ENCODE assay signal across 17 cellular contexts in the genomic region with DNA sequence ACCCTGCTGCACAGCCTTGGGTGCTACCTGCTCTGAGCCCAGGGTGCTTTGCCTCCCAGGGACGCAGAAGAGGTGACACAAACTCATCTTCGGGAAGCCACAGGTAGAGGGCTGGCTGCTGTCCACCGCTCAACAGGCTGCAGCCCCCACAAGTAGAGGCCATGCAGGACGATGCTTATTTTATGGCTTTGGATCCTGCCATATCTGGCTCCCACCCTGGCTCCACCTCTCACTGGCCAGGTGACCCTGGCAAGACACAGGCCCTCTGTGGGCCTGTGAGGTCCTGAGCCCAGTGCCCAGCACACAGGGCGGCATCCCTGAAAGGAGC. TPM values are rescaled to one million over a fixed set of nuclear protein-coding genes. Genes with fewer than 3 reads are reported as not detected.
DNase-seq lines count a peak whose midpoint lies in the region; TF ChIP-seq lines count a peak whose summit lies in the region.
"Had no signal": no experiment of that assay in that cellular context is flagged by ENCODE, and none has a peak within 500 bp of the region (broad histone marks: within the 10 kb centered on the region; RNA-seq: fewer than 3 reads in every experiment).

No MANE protein-coding gene starts in this region.

- DNase-seq in HuH-7.5 (ENCODE audit: low spot score) (peak; percentile 13), coronary artery (ENCODE audit: low spot score) (no peak), thyroid gland (no peak), LoVo (ENCODE audit: low spot score) (no peak), NCI-H2227 treated with DMSO at 0.1 percent for 48 hours (lab: John Stamatoyannopoulos, UW) (no peak), NCI-H2171 treated with DMSO at 0.1 percent for 48 hours (lab: John Stamatoyannopoulos, UW) (no peak)
- no peak for DNase-seq in activated CD4-positive, alpha-beta T cell treated with anti-CD3 and anti-CD28 coated beads, Interleukin-2, amount 50 U/mL, for 4 hours
- DNase-seq: activated CD8-positive, alpha-beta memory T cell treated with anti-CD3 and anti-CD28 coated beads, Interleukin-2, amount 50 U/mL, for 4 hours; activated naive CD8-positive, alpha-beta T cell treated with anti-CD3 and anti-CD28 coated beads for 36 hours; kidney glomerular epithelial cell; NCI-H1436; NCI-H748 treated with DMSO at 0.1 percent for 48 hours; stimulated activated CD4-positive, alpha-beta T cell treated with anti-CD3 and anti-CD28 coated beads, Interleukin-1b, Interleukin-23, amount 100 ng/mL, for 48 hours had no signal

- intact Hi-C loops in thyroid gland (cut with DNase I), result no loop called here

- no peak for TF ChIP-seq POLR2A in thyroid gland (IDR thresholded peaks at IDR 0.05)

- peak overlapping the region in 1 of 2 donors; percentile 27 for H3K9ac ChIP-seq in mucosa of rectum (ENCODE audit: low read depth in 1 of 2, low read length in 2 of 2)

- TF ChIP-seq CTCF in coronary artery (IDR thresholded peaks at IDR 0.05) (no peak), thyroid gland (IDR thresholded peaks at IDR 0.05) (no peak)

- H3K27me3 ChIP-seq in mucosa of rectum (ENCODE audit: control insufficient read depth in 2 of 2, insufficient read depth in 2 of 2, low read length in 2 of 2) (peaks cover 0 to 5% of the 10 kb centered on the region in 2 donors), thyroid gland (no peaks in the 10 kb centered on the region)
- H3K27me3 ChIP-seq: ovary had no signal

- H3K4me3 ChIP-seq in coronary artery (peak overlapping the region; percentile 91), mucosa of rectum (ENCODE audit: low read length in 2 of 2) (peak overlapping the region in 1 of 2 donors; percentile 37), thyroid gland (replicated peaks in 1 of 3) (no peak overlapping the region)
- H3K4me3 ChIP-seq: ovary had no signal

- 74 to 79% methylated on average over 4 to 5 of the region's 5 CpGs for WGBS in thyroid gland, 2 donors

- H3K9me3 ChIP-seq in mucosa of rectum (ENCODE audit: control insufficient read depth in 2 of 2, low read length in 2 of 2), result no peaks in the 10 kb centered on the region
- H3K9me3 ChIP-seq in thyroid gland, result no peaks in the 10 kb centered on the region
- H3K9me3 ChIP-seq: ovary had no signal

- H3K27ac ChIP-seq in coronary artery (peak overlapping the region; percentile 94 to 97), mucosa of rectum (ENCODE audit: low read depth in 2 of 2, low read length in 2 of 2) (peak overlapping the region; percentile 69 to 79), thyroid gland (peak overlapping the region in 2 of 3 donors; percentile 24 to 43)

- H3K4me1 ChIP-seq in mucosa of rectum (ENCODE audit: control insufficient read depth in 2 of 2, insufficient read depth in 2 of 2, low read length in 2 of 2) (peaks cover 47 to 51% of the 10 kb centered on the region in 2 donors), thyroid gland (peaks cover 62 to 68% of the 10 kb centered on the region in 2 donors)

- H3K36me3 ChIP-seq in mucosa of rectum (ENCODE audit: control insufficient read depth in 2 of 2, insufficient read depth in 2 of 2, low read length in 2 of 2) (no peaks in the 10 kb centered on the region), thyroid gland (no peaks in the 10 kb centered on the region)
- H3K36me3 ChIP-seq: ovary had no signal

RNA-seq across cellular contexts. Expression of a gene that starts 11.3 kb away (rescaled TPM):
- 10 to 100 TPM; 51.1 to 89.9 (median 71.3) TPM for total RNA-seq in thyroid gland

RNA-seq across cellular contexts. Expression of a gene that starts 44.0 kb away (rescaled TPM):
- not detected for total RNA-seq in thyroid gland
- total RNA-seq: activated naive CD8-positive, alpha-beta T cell treated with anti-CD3 and anti-CD28 coated beads for 36 hours; dermis blood vessel endothelial cell; frontal cortex had no signal

RNA-seq across cellular contexts. Expression of a gene that starts 55.8 kb away (rescaled TPM):
- not detected for total RNA-seq in thyroid gland
- total RNA-seq: activated naive CD8-positive, alpha-beta T cell treated with anti-CD3 and anti-CD28 coated beads for 36 hours; dermis blood vessel endothelial cell; frontal cortex had no signal

Comparison
In these comparisons a context has a peak if more than half of its experiments do, and no peak if none do; other contexts are left out.
1. H3K27ac ChIP-seq: peak in every context shown above with its lines; median percentile 96 in coronary artery; 74 in mucosa of rectum; 34 in thyroid gland.